In the genomic region with DNA sequence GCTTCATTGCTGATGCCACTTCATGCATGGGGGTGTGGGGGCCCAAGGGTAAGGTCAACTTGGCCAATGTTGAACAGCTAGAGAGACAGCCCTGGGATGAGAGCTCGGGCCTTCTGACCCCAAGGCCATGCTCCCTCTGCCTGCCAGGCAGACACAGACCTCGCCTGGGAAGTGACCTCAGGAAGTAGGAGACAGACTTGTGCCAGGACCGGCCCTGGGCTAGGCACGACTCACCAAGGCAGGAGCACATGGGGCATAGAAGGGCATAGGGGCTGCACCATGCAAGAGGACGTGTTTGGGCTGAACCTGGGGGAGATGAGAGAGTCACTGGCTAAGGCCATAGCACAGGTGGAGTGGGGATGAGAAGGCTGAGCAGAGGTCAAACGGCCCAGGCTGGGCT, we compare ENCODE assay signal across 21 cellular contexts. TPM values are rescaled to one million over a fixed set of nuclear protein-coding genes. Genes with fewer than 3 reads are reported as not detected.
A peak's percentile ranks its signal among the peaks of the same experiment; 100 is the strongest.
DNase-seq lines count a peak whose midpoint lies in the region; ATAC-seq and TF ChIP-seq lines count a peak whose summit lies in the region.
"Had no signal": no experiment of that assay in that cellular context is flagged by ENCODE, and none has a peak within 500 bp of the region (broad histone marks: within the 10 kb centered on the region; RNA-seq: fewer than 3 reads in every experiment).

No MANE protein-coding gene starts in this region.

- whole genome bisulfite sequencing in esophagus muscularis mucosa = 51% methylated on average over 5 of the region's 6 CpGs

- H3K27ac ChIP-seq in esophagus muscularis mucosa (replicated peaks in 1 of 4) (peak overlapping the region in 3 of 4 donors; percentile 18 to 41 (median 34)), stomach smooth muscle (ENCODE audit: low read length) (peak overlapping the region; percentile 31)
- H3K27ac ChIP-seq: PC-9, thyroid gland, VCaP had no signal

- H3K27me3 ChIP-seq in esophagus muscularis mucosa = no peaks in the 10 kb centered on the region
- no peaks in the 10 kb centered on the region for H3K27me3 ChIP-seq in stomach smooth muscle (ENCODE audit: control insufficient read depth in 1 of 2, insufficient read depth in 2 of 2, low read length in 2 of 2)
- H3K27me3 ChIP-seq: thyroid gland had no signal

- no peak overlapping the region for H3K4me3 ChIP-seq in esophagus muscularis mucosa
- H3K4me3 ChIP-seq in mucosa of descending colon = no peak overlapping the region
- H3K4me3 ChIP-seq in stomach smooth muscle (ENCODE audit: low read length in 2 of 2) = no peak overlapping the region
- H3K4me3 ChIP-seq: PC-9, thyroid gland had no signal

- H3K9me3 ChIP-seq in esophagus muscularis mucosa (no peaks in the 10 kb centered on the region), mucosa of descending colon (no peaks in the 10 kb centered on the region), stomach smooth muscle (ENCODE audit: control insufficient read depth in 2 of 2, low read length in 2 of 2) (no peaks in the 10 kb centered on the region)
- H3K9me3 ChIP-seq: thyroid gland had no signal

- TF ChIP-seq EP300 in esophagus muscularis mucosa (IDR thresholded peaks at IDR 0.05) = no peak

- TF ChIP-seq POLR2A in esophagus muscularis mucosa (IDR thresholded peaks at IDR 0.05; ENCODE audit: low read depth) = no peak

- no peak overlapping the region for H3K9ac ChIP-seq in stomach smooth muscle (ENCODE audit: low read length in 2 of 2)

- DNase-seq in Right ventricle myocardium inferior (ENCODE audit: missing footprints) (peak; percentile 53), cardiac septum (ENCODE audit: low spot score) (no peak), esophagus muscularis mucosa (ENCODE audit: extremely low spot score) (no peak), mucosa of descending colon (peak in 2 of 3 donors; percentile 9 to 34), NCI-H446 (lab: John Stamatoyannopoulos, UW) (no peak)
- DNase-seq: activated CD4-positive, alpha-beta T cell treated with anti-CD3 and anti-CD28 coated beads, Interleukin-2, amount 10 ng/mL, durations not matched to agents 24 days and 14 days; activated CD8-positive, alpha-beta memory T cell treated with anti-CD3 and anti-CD28 coated beads, Interleukin-2, amount 10 ng/mL, durations not matched to agents 7 days and 5 days; CD8-positive, alpha-beta memory T cell; cerebellar nuclear complex; DMS 273 treated with DMSO at 0.1 percent for 48 hours; GOT3; NCI-H187; NCI-H526 treated with DMSO at 0.1 percent for 48 hours; nephron progenitor cell; PC-9; SHP77; thyroid gland had no signal

- intact Hi-C loops in Right ventricle myocardium inferior (cut with DNase I) = no loop called here
- intact Hi-C loops in cardiac septum (cut with DNase I) = no loop called here
- intact Hi-C loops in esophagus muscularis mucosa (cut with DNase I) = no loop called here
- intact Hi-C loops in mucosa of descending colon (cut with DNase I, micrococcal nuclease) = no loop called here

- TF ChIP-seq CTCF in esophagus muscularis mucosa (IDR thresholded peaks at IDR 0.05) (no peak), mucosa of descending colon (IDR thresholded peaks at IDR 0.05) (no peak)

- H3K4me1 ChIP-seq in esophagus muscularis mucosa (peaks cover 0 to 64% (median 0%) of the 10 kb centered on the region in 4 donors), mucosa of descending colon (ENCODE audit: low read depth) (peaks cover 3% of the 10 kb centered on the region), stomach smooth muscle (ENCODE audit: control insufficient read depth, insufficient read depth, low read length) (peaks cover 83% of the 10 kb centered on the region)

- no peak for ATAC-seq in Right ventricle myocardium inferior
- ATAC-seq in mucosa of descending colon = no peak
- ATAC-seq in HG02852 (IDR thresholded peaks at IDR 0.05; ENCODE audit: unreplicated experiment) = no peak
- no peak for ATAC-seq in GM21528 (IDR thresholded peaks at IDR 0.05; ENCODE audit: low FRiP score, unreplicated experiment)
- ATAC-seq: activated CD8-positive, alpha-beta memory T cell treated with anti-CD3 and anti-CD28 coated beads, Interleukin-2, amount 10 ng/mL, durations not matched to agents 7 days and 5 days had no signal

- H3K36me3 ChIP-seq in esophagus muscularis mucosa = peaks cover 0 to 59% (median 34%) of the 10 kb centered on the region in 4 donors
- no peaks in the 10 kb centered on the region for H3K36me3 ChIP-seq in mucosa of descending colon (ENCODE audit: low read depth)
- H3K36me3 ChIP-seq in stomach smooth muscle (ENCODE audit: control insufficient read depth in 2 of 2, insufficient read depth in 2 of 2, low read length in 2 of 2) = peaks cover 24 to 26% of the 10 kb centered on the region in 2 donors

RNA-seq across cellular contexts. Expression of gene ZCCHC24, which starts 27.1 kb away (rescaled TPM):
- 60.1 TPM for total RNA-seq in Right ventricle myocardium inferior
- total RNA-seq in cardiac septum = 56.6 TPM
- 100 to 1,000 TPM; 100 to 156 (median 120) TPM for total RNA-seq in esophagus muscularis mucosa
- 100 to 1,000 TPM in 1 of 3 donors, 10 to 100 TPM in 1, 1 to 10 TPM in 1; 5.6 to 125 (median 22.8) TPM for total RNA-seq in mucosa of descending colon

Comparison
In these comparisons a context has a peak if more than half of its experiments do, and no peak if none do; other contexts are left out.
1. DNase-seq: peak in Right ventricle myocardium inferior (single experiment) and mucosa of descending colon (2 of 3); none in cardiac septum (single experiment), esophagus muscularis mucosa (single experiment) and NCI-H446 (0 of 2).